ENCODE assay signal across 21 cellular contexts in genomic region chr6:2063547-2063946, GRCh38.
A peak's percentile ranks its signal among the peaks of the same experiment; 100 is the strongest.
DNase-seq lines count a peak whose midpoint lies in the region; ATAC-seq and TF ChIP-seq lines count a peak whose summit lies in the region.
"Had no signal": no experiment of that assay in that cellular context is flagged by ENCODE, and none has a peak within 500 bp of the region (broad histone marks: within the 10 kb centered on the region; RNA-seq: fewer than 3 reads in every experiment).

No MANE protein-coding gene starts in this region.

- H3K27me3 ChIP-seq in CD8-positive, alpha-beta T cell (ENCODE audit: insufficient read depth, low read length) = no peaks in the 10 kb centered on the region
- H3K27me3 ChIP-seq in right lobe of liver = no peaks in the 10 kb centered on the region
- H3K27me3 ChIP-seq: Peyer's patch had no signal

- POLR2A ChIA-PET in CD8-positive, alpha-beta T cell (lab: Charles Lee) = interaction anchor here (0.6 kb wide), 1 partner anchor 157 kb away, joined by 3 read pairs; no protein-coding TSS in a partner anchor

- H3K9me3 Mint-ChIP-seq in nephron = peaks cover 13% of the 10 kb centered on the region
- H3K9me3 Mint-ChIP-seq in CD8-positive, alpha-beta T cell = peaks cover 2% of the 10 kb centered on the region

- H3K4me3 Mint-ChIP-seq in nephron = no peak overlapping the region
- no peak overlapping the region for H3K4me3 Mint-ChIP-seq in CD8-positive, alpha-beta T cell
- H3K4me3 Mint-ChIP-seq: T-cell had no signal

- no peaks in the 10 kb centered on the region for H3K9me3 ChIP-seq in CD8-positive, alpha-beta T cell (ENCODE audit: low read length)
- no peaks in the 10 kb centered on the region for H3K9me3 ChIP-seq in right lobe of liver
- H3K9me3 ChIP-seq: Peyer's patch had no signal

- no peaks in the 10 kb centered on the region for H3K4me1 ChIP-seq in CD8-positive, alpha-beta T cell (ENCODE audit: insufficient read depth, low read length)
- H3K4me1 ChIP-seq in right lobe of liver = peaks cover 0 to 7% (median 3%) of the 10 kb centered on the region in 4 donors
- H3K4me1 ChIP-seq: Peyer's patch had no signal

- no peak for TF ChIP-seq POLR2A in right lobe of liver (IDR thresholded peaks at IDR 0.05)

- H3K36me3 Mint-ChIP-seq in nephron (ENCODE audit: low read depth) = peaks cover 4% of the 10 kb centered on the region
- peaks cover 7% of the 10 kb centered on the region for H3K36me3 Mint-ChIP-seq in CD8-positive, alpha-beta T cell

- intact Hi-C loops in CD8-positive, alpha-beta T cell (cut with DNase I, micrococcal nuclease) = no loop called here
- intact Hi-C loops in posterior cingulate gyrus (cut with DNase I) (no loop called here), right lobe of liver (cut with DNase I) (no loop called here)

- no peak for ATAC-seq in CD8-positive, alpha-beta T cell
- no peak for ATAC-seq in right lobe of liver
- ATAC-seq: HCT116, Right ventricle myocardium inferior, T-cell had no signal

- no peak overlapping the region for H3K27ac ChIP-seq in CD8-positive, alpha-beta T cell (ENCODE audit: low read depth, low read length)
- no peak overlapping the region for H3K27ac ChIP-seq in right lobe of liver
- H3K27ac ChIP-seq: Peyer's patch, SK-N-MC had no signal

- DNase-seq in DMS153 (lab: John Stamatoyannopoulos, UW) = peak; percentile 4
- peak; percentile 93 for DNase-seq in NCI-H1105 treated with DMSO at 0.1 percent for 48 hours (lab: John Stamatoyannopoulos, UW)
- DNase-seq in NCI-H774 (lab: John Stamatoyannopoulos, UW) = peak; percentile 46
- no peak for DNase-seq in CD8-positive, alpha-beta T cell
- no peak for DNase-seq in posterior cingulate gyrus
- DNase-seq in SW480 (ENCODE audit: low spot score) = no peak
- no peak for DNase-seq in right lobe of liver
- DNase-seq: ACHN, DMS79 treated with DMSO at 0.1 percent for 48 hours, IMR-90, Karpas-422, MM.1S, NCI-H1092 treated with DMSO at 0.1 percent for 48 hours, NCI-H1930, NCI-H446, Peyer's patch, T-cell had no signal

- CTCF ChIA-PET in CD8-positive, alpha-beta T cell (lab: Charles Lee) = no interaction called here

- H3K4me3 ChIP-seq in CD8-positive, alpha-beta T cell (ENCODE audit: low read depth, low read length) = no peak overlapping the region
- H3K4me3 ChIP-seq in right lobe of liver = no peak overlapping the region
- H3K4me3 ChIP-seq: Peyer's patch, SK-N-MC had no signal

- H3K36me3 ChIP-seq in CD8-positive, alpha-beta T cell (ENCODE audit: insufficient read depth, low read length) = no peaks in the 10 kb centered on the region
- no peaks in the 10 kb centered on the region for H3K36me3 ChIP-seq in right lobe of liver
- H3K36me3 ChIP-seq: Peyer's patch had no signal

- no peaks in the 10 kb centered on the region for H3K27me3 Mint-ChIP-seq in nephron (ENCODE audit: low read depth)
- no peaks in the 10 kb centered on the region for H3K27me3 Mint-ChIP-seq in CD8-positive, alpha-beta T cell (ENCODE audit: low read depth)
- H3K27me3 Mint-ChIP-seq: T-cell had no signal

- 73% methylated on average over 3 of the region's 3 CpGs for WGBS in right lobe of liver (ENCODE audit: insufficient coverage, low coverage, low lambda C conversion rate, missing lambda C conversion rate)

- peak overlapping the region in 2 of 3 experiments; percentile 18 to 21 for H3K27ac Mint-ChIP-seq in nephron
- H3K27ac Mint-ChIP-seq in CD8-positive, alpha-beta T cell = no peak overlapping the region
- H3K27ac Mint-ChIP-seq: T-cell had no signal

- H3K4me1 Mint-ChIP-seq in nephron = peaks cover 14% of the 10 kb centered on the region
- peaks cover 4% of the 10 kb centered on the region for H3K4me1 Mint-ChIP-seq in CD8-positive, alpha-beta T cell (ENCODE audit: low read depth)

- no peak for TF ChIP-seq CTCF in nephron (IDR thresholded peaks at IDR 0.05; ENCODE audit: unreplicated experiment in 3 of 3)
- no peak for TF ChIP-seq CTCF in CD8-positive, alpha-beta T cell (IDR thresholded peaks at IDR 0.05)
- no peak for TF ChIP-seq CTCF in right lobe of liver (IDR thresholded peaks at IDR 0.05)

Comparison
In these comparisons a context has a peak if more than half of its experiments do, and no peak if none do; other contexts are left out.
1. DNase-seq: peak in DMS153 (single experiment), NCI-H1105 treated with DMSO at 0.1 percent for 48 hours (single experiment) and NCI-H774 (single experiment); none in CD8-positive, alpha-beta T cell (0 of 7), posterior cingulate gyrus (0 of 10), SW480 (single experiment) and right lobe of liver (0 of 3).